In the genomic region with DNA sequence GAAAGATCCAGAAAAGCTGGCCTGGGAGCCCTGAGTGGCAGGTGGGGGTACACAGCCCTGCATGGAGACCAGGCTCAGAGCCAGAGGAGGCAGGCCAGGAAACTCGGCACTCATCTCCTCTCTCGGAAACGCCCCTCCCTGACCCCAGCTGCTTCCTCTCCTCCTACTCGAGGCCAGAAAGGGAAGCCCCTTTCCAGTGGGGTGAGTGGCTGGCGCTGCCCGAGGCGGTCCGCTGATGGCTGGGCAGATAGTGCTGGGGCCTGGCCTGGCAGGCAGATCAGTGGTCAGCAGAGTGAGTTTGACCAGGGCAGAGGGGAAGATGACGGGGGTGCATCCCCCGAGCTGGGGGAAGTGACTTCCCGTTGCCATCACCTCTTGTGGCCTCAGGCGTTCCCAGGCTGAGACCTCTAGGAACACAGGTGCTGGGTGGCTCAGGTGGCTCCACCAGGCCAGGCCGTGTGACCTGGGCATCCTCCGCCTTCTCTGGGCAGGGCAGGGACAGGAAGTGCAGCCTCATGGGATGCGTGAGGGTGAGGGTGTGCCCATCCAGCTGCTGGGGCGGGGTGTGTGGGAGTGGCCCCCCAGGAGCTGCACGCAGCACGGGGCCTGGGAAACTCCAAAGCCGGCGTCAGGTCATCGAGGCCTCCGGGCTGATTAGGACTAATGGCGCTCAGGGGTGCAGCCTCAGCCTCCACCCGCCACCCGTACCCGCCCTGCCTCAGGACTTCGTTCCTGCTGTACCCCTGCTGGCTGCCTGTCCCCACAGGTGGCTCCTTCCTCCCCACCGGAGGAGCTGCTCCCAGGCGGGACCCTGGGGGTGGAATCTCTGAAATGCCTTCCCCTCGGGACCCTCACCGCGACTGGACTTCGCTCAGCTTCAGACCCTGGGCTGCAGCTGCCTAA, we compare ENCODE assay signal across 8 cellular contexts. TPM values are rescaled to one million over a fixed set of nuclear protein-coding genes. Genes with fewer than 3 reads are reported as not detected.
A peak's percentile ranks its signal among the peaks of the same experiment; 100 is the strongest.
DNase-seq lines count a peak whose midpoint lies in the region; ATAC-seq and TF ChIP-seq lines count a peak whose summit lies in the region.

No MANE protein-coding gene starts in this region.

- no peaks in the 10 kb centered on the region for H3K27me3 ChIP-seq in CD4-positive, CD25-positive, alpha-beta regulatory T cell (ENCODE audit: control insufficient read depth, insufficient read depth, low read length)
- no peaks in the 10 kb centered on the region for H3K27me3 ChIP-seq in hepatocyte

- BruUV-seq in Calu3 (replicated peaks; lab: Mats Ljungman, UMichigan), result no TSS peak

- WGBS in hepatocyte (ENCODE audit: low lambda C conversion rate, missing lambda C conversion rate), result 81% methylated on average over 33 of the region's 33 CpGs

- DNase-seq in CD4-positive, CD25-positive, alpha-beta regulatory T cell, result peak; percentile 43 to 73 (median 49)
- DNase-seq in NCI-H1694 (lab: John Stamatoyannopoulos, UW), result peak; percentile 47
- peak; percentile 84 for DNase-seq in activated effector memory CD4-positive, alpha-beta T cell treated with anti-CD3 and anti-CD28 coated beads, Interleukin-2, amount 50 U/mL, for 16 hours
- no peak for DNase-seq in hepatocyte (ENCODE audit: low spot score)
- peak; percentile 79 for DNase-seq in stimulated activated naive CD8-positive, alpha-beta T cell treated with anti-CD3 and anti-CD28 coated beads, Interleukin-15, Interleukin-2, amounts not matched to agents 100 U/mL and 50 U/mL, for 24 hours
- no peak for DNase-seq in HEK293T (ENCODE audit: extremely low spot score)
- no peak for DNase-seq in Calu3

- peak overlapping the region; percentile 91 to 96 (median 93) for H3K27ac Mint-ChIP-seq in CD4-positive, CD25-positive, alpha-beta regulatory T cell
- no peak overlapping the region for H3K27ac Mint-ChIP-seq in Calu3 (ENCODE audit: unreplicated experiment)

- H3K9me2 ChIP-seq in hepatocyte (replicated peaks; ENCODE audit: insufficient read depth), result no peaks in the 10 kb centered on the region

- intact Hi-C loops in Calu3 (cut with micrococcal nuclease; ENCODE audit: unreplicated experiment), result no loop called here

- no peaks in the 10 kb centered on the region for H3K36me3 Mint-ChIP-seq in CD4-positive, CD25-positive, alpha-beta regulatory T cell
- peaks cover 22% of the 10 kb centered on the region for H3K36me3 Mint-ChIP-seq in Calu3 (ENCODE audit: insufficient read depth, unreplicated experiment)

- no peak for TF ChIP-seq CTCF in hepatocyte (IDR thresholded peaks at IDR 0.05; ENCODE audit: poor library complexity)
- no peak for TF ChIP-seq CTCF in Calu3 (IDR thresholded peaks at IDR 0.05; ENCODE audit: unreplicated experiment)

- no peaks in the 10 kb centered on the region for H4K20me1 ChIP-seq in hepatocyte (ENCODE audit: insufficient read depth, poor library complexity, severe bottlenecking)

- peaks cover 0 to 73% (median 29%) of the 10 kb centered on the region in 4 donors for H3K4me1 Mint-ChIP-seq in CD4-positive, CD25-positive, alpha-beta regulatory T cell
- H3K4me1 Mint-ChIP-seq in Calu3 (ENCODE audit: low read depth, unreplicated experiment), result peaks cover 15% of the 10 kb centered on the region

- peaks cover 0 to 2% (median 0%) of the 10 kb centered on the region in 7 donors for H3K9me3 Mint-ChIP-seq in CD4-positive, CD25-positive, alpha-beta regulatory T cell
- H3K9me3 Mint-ChIP-seq in Calu3 (ENCODE audit: low read depth, unreplicated experiment), result no peaks in the 10 kb centered on the region

- peaks cover 43% of the 10 kb centered on the region for H3K79me2 ChIP-seq in hepatocyte

- peak overlapping the region; percentile 41 for H3K4me3 ChIP-seq in CD4-positive, CD25-positive, alpha-beta regulatory T cell (ENCODE audit: low read depth, low read length)
- no peak overlapping the region for H3K4me3 ChIP-seq in hepatocyte

- POLR2A ChIA-PET in HEK293T (lab: Yijun Ruan, JAX), result no interaction called here

- no peaks in the 10 kb centered on the region for H3K9me3 ChIP-seq in CD4-positive, CD25-positive, alpha-beta regulatory T cell (ENCODE audit: control insufficient read depth in 2 of 2, low read length in 2 of 2)
- no peaks in the 10 kb centered on the region for H3K9me3 ChIP-seq in hepatocyte (ENCODE audit: low read depth)

- ATAC-seq in CD4-positive, CD25-positive, alpha-beta regulatory T cell (ENCODE audit: low read depth in 2 of 2), result peak; percentile 47 to 52
- peak; percentile 56 for ATAC-seq in GM19463 (IDR thresholded peaks at IDR 0.05; ENCODE audit: unreplicated experiment)
- ATAC-seq in stimulated activated naive CD8-positive, alpha-beta T cell treated with anti-CD3 and anti-CD28 coated beads, Interleukin-15, Interleukin-2, amounts not matched to agents 100 U/mL and 50 U/mL, for 24 hours, result peak; percentile 65

- peak overlapping the region; percentile 81 for H3K27ac ChIP-seq in CD4-positive, CD25-positive, alpha-beta regulatory T cell (ENCODE audit: insufficient read depth, low read length, poor library complexity, severe bottlenecking)
- peak overlapping the region; percentile 62 for H3K27ac ChIP-seq in hepatocyte

- H3K36me3 ChIP-seq in CD4-positive, CD25-positive, alpha-beta regulatory T cell (ENCODE audit: control insufficient read depth, insufficient read depth, low read length), result no peaks in the 10 kb centered on the region
- no peaks in the 10 kb centered on the region for H3K36me3 ChIP-seq in hepatocyte (replicated peaks; ENCODE audit: insufficient read depth, low read depth)

- H3K4me2 ChIP-seq in hepatocyte, result peak overlapping the region; percentile 49

- CTCF ChIA-PET in HEK293T (lab: Yijun Ruan, JAX), result no interaction called here
- CTCF ChIA-PET in Calu3 (lab: Charles Lee), result no interaction called here

- peaks cover 66% of the 10 kb centered on the region for H3K4me1 ChIP-seq in CD4-positive, CD25-positive, alpha-beta regulatory T cell (ENCODE audit: control insufficient read depth, insufficient read depth, low read length, poor library complexity, severe bottlenecking)
- H3K4me1 ChIP-seq in hepatocyte (ENCODE audit: insufficient read depth), result peaks cover 70% of the 10 kb centered on the region

- H3K27me3 Mint-ChIP-seq in CD4-positive, CD25-positive, alpha-beta regulatory T cell, result no peaks in the 10 kb centered on the region
- no peaks in the 10 kb centered on the region for H3K27me3 Mint-ChIP-seq in Calu3 (ENCODE audit: unreplicated experiment)

- no peak overlapping the region for H2AFZ ChIP-seq in hepatocyte

- peak overlapping the region; percentile 81 to 89 (median 85) for H3K4me3 Mint-ChIP-seq in CD4-positive, CD25-positive, alpha-beta regulatory T cell
- no peak overlapping the region for H3K4me3 Mint-ChIP-seq in Calu3 (ENCODE audit: low read depth, unreplicated experiment)

TF ChIP-seq in HEK293T, 16 proteins besides CTCF, POLR2A, EP300 and RAD21:
- no peak for TF ChIP-seq SP1 (IDR thresholded peaks at IDR 0.05)
- TF ChIP-seq BHLHE40 (IDR thresholded peaks at IDR 0.05; ENCODE audit: borderline replicate concordance), result no peak

RNA-seq across cellular contexts. Expression of gene SH3BP2, which starts 5.8 kb away (rescaled TPM):
- total RNA-seq in CD4-positive, CD25-positive, alpha-beta regulatory T cell, result 61.7 TPM
- polyA plus RNA-seq in CD4-positive, CD25-positive, alpha-beta regulatory T cell, result 1 to 10 TPM; 7.6 to 8.6 (median 8.4) TPM
- total RNA-seq in hepatocyte (15.0 and 25.7 TPM in 2 replicates), Calu3 (2022) (20.7 and 22.7 TPM in 2 replicates)
- 24.3 and 29.6 TPM in 2 replicates for polyA plus RNA-seq in hepatocyte

RNA-seq across cellular contexts. Expression of gene TNIP2, which starts 42.5 kb away (rescaled TPM):
- total RNA-seq in CD4-positive, CD25-positive, alpha-beta regulatory T cell, result 87.7 TPM
- polyA plus RNA-seq in CD4-positive, CD25-positive, alpha-beta regulatory T cell, result 10 to 100 TPM; 43.9 to 53.3 (median 50.9) TPM
- 38.2 and 42.7 TPM in 2 replicates for total RNA-seq in hepatocyte
- polyA plus RNA-seq in hepatocyte, result 43.0 and 50.8 TPM in 2 replicates
- total RNA-seq in Calu3 (2022), result 17.5 and 18.7 TPM in 2 replicates

RNA-seq across cellular contexts. Expression of gene ADD1, which starts 45.0 kb away (rescaled TPM):
- 242 TPM for total RNA-seq in CD4-positive, CD25-positive, alpha-beta regulatory T cell
- 100 to 1,000 TPM; 142 to 151 (median 145) TPM for polyA plus RNA-seq in CD4-positive, CD25-positive, alpha-beta regulatory T cell
- 143 and 179 TPM in 2 replicates for total RNA-seq in hepatocyte
- polyA plus RNA-seq in hepatocyte, result 174 and 208 TPM in 2 replicates
- total RNA-seq in Calu3 (2022), result 123 and 125 TPM in 2 replicates

Comparison
In these comparisons a context has a peak if more than half of its experiments do, and no peak if none do; other contexts are left out.
1. DNase-seq: peak in CD4-positive, CD25-positive, alpha-beta regulatory T cell (3 of 3), NCI-H1694 (single experiment), activated effector memory CD4-positive, alpha-beta T cell treated with anti-CD3 and anti-CD28 coated beads, Interleukin-2, amount 50 U/mL, for 16 hours (single experiment) and stimulated activated naive CD8-positive, alpha-beta T cell treated with anti-CD3 and anti-CD28 coated beads, Interleukin-15, Interleukin-2, amounts not matched to agents 100 U/mL and 50 U/mL, for 24 hours (single experiment); none in hepatocyte (single experiment), HEK293T (single experiment) and Calu3 (single experiment).
2. Peak in every context shown above with its lines, with median percentiles within 50 percentile points of each other: ATAC-seq.